24 cellular contexts compared by ENCODE assay signal in genomic region chr14:61132336-61132735, GRCh38.
DNase-seq lines count a peak whose midpoint lies in the region; FAIRE-seq and TF ChIP-seq lines count a peak whose summit lies in the region.
"Had no signal": no experiment of that assay in that cellular context is flagged by ENCODE, and none has a peak within 500 bp of the region (broad histone marks: within the 10 kb centered on the region; RNA-seq: fewer than 3 reads in every experiment).

No MANE protein-coding gene starts in this region.

- H3K36me3 Mint-ChIP-seq in astrocyte (ENCODE audit: low read depth, unreplicated experiment): no peaks in the 10 kb centered on the region
- H3K36me3 Mint-ChIP-seq in activated T-helper 2 cell treated with anti-CD3 and anti-CD28 coated beads, Interferon-gamma antibody, Interleukin-2, Interleukin-4, amounts not matched to agents 10 μg/mL and 5 μg/mL and 100 μg/mL, durations not matched to agents 14 hours and 24 hours and 36 hours (ENCODE audit: low read depth): no peaks in the 10 kb centered on the region

- no peaks in the 10 kb centered on the region for H4K20me1 ChIP-seq in astrocyte (ENCODE audit: insufficient read depth, low read length)
- H4K20me1 ChIP-seq in osteoblast (ENCODE audit: insufficient read depth, low read length): no peaks in the 10 kb centered on the region
- H4K20me1 ChIP-seq: BLaER1 had no signal

- H3K79me2 ChIP-seq in astrocyte (ENCODE audit: insufficient read depth, low read length): no peaks in the 10 kb centered on the region
- no peaks in the 10 kb centered on the region for H3K79me2 ChIP-seq in osteoblast (ENCODE audit: insufficient read depth, low read length)

- H3K9me3 Mint-ChIP-seq in astrocyte (ENCODE audit: unreplicated experiment): peaks cover 10% of the 10 kb centered on the region
- no peaks in the 10 kb centered on the region for H3K9me3 Mint-ChIP-seq in activated T-helper 2 cell treated with anti-CD3 and anti-CD28 coated beads, Interferon-gamma antibody, Interleukin-2, Interleukin-4, amounts not matched to agents 10 μg/mL and 5 μg/mL and 100 μg/mL, durations not matched to agents 14 hours and 24 hours and 36 hours

- DNase-seq in NCI-H510A treated with DMSO at 0.1 percent for 48 hours (lab: John Stamatoyannopoulos, UW) (peak; percentile 39), NCI-H510A (lab: John Stamatoyannopoulos, UW) (no peak), astrocyte (ENCODE audit: low read depth) (peak; percentile 57), osteoblast (ENCODE audit: insufficient read length, low spot score, missing footprints) (peak; percentile 80), NCI-H2171 treated with DMSO at 0.1 percent for 48 hours (lab: John Stamatoyannopoulos, UW) (no peak), DMS 273 treated with DMSO at 0.1 percent for 48 hours (lab: John Stamatoyannopoulos, UW) (no peak), GM13976 (ENCODE audit: low spot score) (no peak)
- DNase-seq in activated T-helper 2 cell treated with anti-CD3 and anti-CD28 coated beads, Interferon-gamma antibody, Interleukin-2, Interleukin-4, amounts not matched to agents 10 μg/mL and 5 μg/mL and 100 μg/mL, durations not matched to agents 14 hours and 24 hours and 36 hours (ENCODE audit: low spot score): no peak
- DNase-seq: CD4-positive, CD25-positive, alpha-beta regulatory T cell; H7; NCI-H1092 treated with DMSO at 0.1 percent for 48 hours; NCI-H1436; NCI-H187; NCI-H2081 treated with DMSO at 0.1 percent for 48 hours; NCI-H2171; NCI-H526; Right ventricle myocardium superior; RPMI8226 had no signal

- H3K4me3 Mint-ChIP-seq in astrocyte (ENCODE audit: unreplicated experiment): no peak overlapping the region
- no peak overlapping the region for H3K4me3 Mint-ChIP-seq in activated T-helper 2 cell treated with anti-CD3 and anti-CD28 coated beads, Interferon-gamma antibody, Interleukin-2, Interleukin-4, amounts not matched to agents 10 μg/mL and 5 μg/mL and 100 μg/mL, durations not matched to agents 14 hours and 24 hours and 36 hours (ENCODE audit: low read depth)
- H3K4me3 Mint-ChIP-seq: CD4-positive, CD25-positive, alpha-beta regulatory T cell had no signal

- H3K4me3 ChIP-seq in astrocyte (ENCODE audit: insufficient read depth, low read depth, low read length) (no peak overlapping the region), osteoblast (ENCODE audit: insufficient read depth, low read length) (no peak overlapping the region)
- H3K4me3 ChIP-seq: BLaER1, SJSA1 had no signal

- no peak for FAIRE-seq in astrocyte (lab: Jason Lieb, UNC)
- FAIRE-seq: G401.6, GM12891, GM19239 had no signal

- H2AFZ ChIP-seq in astrocyte (ENCODE audit: low read depth, low read length): no peak overlapping the region
- H2AFZ ChIP-seq in osteoblast (ENCODE audit: low read length): no peak overlapping the region

- H3K27ac ChIP-seq in astrocyte (ENCODE audit: low read depth, low read length) (no peak overlapping the region), osteoblast (ENCODE audit: low read depth, low read length) (no peak overlapping the region)
- H3K27ac ChIP-seq: 22Rv1, BLaER1, SJSA1 had no signal

- TF ChIP-seq CTCF in astrocyte (IDR thresholded peaks at IDR 0.05; ENCODE audit: insufficient read depth, low read depth, low read length): no peak
- TF ChIP-seq CTCF in osteoblast (IDR thresholded peaks at IDR 0.05; ENCODE audit: extremely low read depth, low read depth, low read length): no peak
- no peak for TF ChIP-seq CTCF in GM13976 (IDR thresholded peaks at IDR 0.05; ENCODE audit: borderline replicate concordance, control extremely low read depth, extremely low read depth, insufficient read depth, missing control alignments)

- intact Hi-C loops in activated T-helper 2 cell treated with anti-CD3 and anti-CD28 coated beads, Interferon-gamma antibody, Interleukin-2, Interleukin-4, amounts not matched to agents 10 μg/mL and 5 μg/mL and 100 μg/mL, durations not matched to agents 14 hours and 24 hours and 36 hours (cut with micrococcal nuclease): no loop called here

- H3K27me3 ChIP-seq in astrocyte (ENCODE audit: insufficient read depth, low read length) (no peaks in the 10 kb centered on the region), osteoblast (ENCODE audit: insufficient read depth, low read length) (no peaks in the 10 kb centered on the region)
- H3K27me3 ChIP-seq: BLaER1, SJSA1 had no signal

- H3K27ac Mint-ChIP-seq in astrocyte (ENCODE audit: unreplicated experiment): no peak overlapping the region
- no peak overlapping the region for H3K27ac Mint-ChIP-seq in activated T-helper 2 cell treated with anti-CD3 and anti-CD28 coated beads, Interferon-gamma antibody, Interleukin-2, Interleukin-4, amounts not matched to agents 10 μg/mL and 5 μg/mL and 100 μg/mL, durations not matched to agents 14 hours and 24 hours and 36 hours
- H3K27ac Mint-ChIP-seq: CD4-positive, CD25-positive, alpha-beta regulatory T cell had no signal

- H3K36me3 ChIP-seq in astrocyte (ENCODE audit: insufficient read depth, low read length) (no peaks in the 10 kb centered on the region), osteoblast (ENCODE audit: insufficient read depth, low read length) (no peaks in the 10 kb centered on the region)
- H3K36me3 ChIP-seq: BLaER1, SJSA1 had no signal

- H3K9me3 ChIP-seq in astrocyte (ENCODE audit: insufficient read depth, low read depth, low read length): no peaks in the 10 kb centered on the region
- no peaks in the 10 kb centered on the region for H3K9me3 ChIP-seq in osteoblast (ENCODE audit: low read depth, low read length)
- H3K9me3 ChIP-seq: SJSA1 had no signal

- in situ Hi-C loops in GM13976 (cut with MboI; ENCODE audit: low sequenced_read_pairs, unreplicated experiment): no loop called here

- H3K4me1 Mint-ChIP-seq in astrocyte (ENCODE audit: low read depth, unreplicated experiment): peaks cover 6% of the 10 kb centered on the region
- peaks cover 9% of the 10 kb centered on the region for H3K4me1 Mint-ChIP-seq in activated T-helper 2 cell treated with anti-CD3 and anti-CD28 coated beads, Interferon-gamma antibody, Interleukin-2, Interleukin-4, amounts not matched to agents 10 μg/mL and 5 μg/mL and 100 μg/mL, durations not matched to agents 14 hours and 24 hours and 36 hours (ENCODE audit: low read depth)
- H3K4me1 Mint-ChIP-seq: CD4-positive, CD25-positive, alpha-beta regulatory T cell had no signal

- H3K4me2 ChIP-seq in astrocyte (ENCODE audit: low read length): no peak overlapping the region
- H3K4me2 ChIP-seq in osteoblast (ENCODE audit: insufficient read depth, low read length): no peak overlapping the region
- H3K4me2 ChIP-seq: BLaER1 had no signal

- peaks cover 6% of the 10 kb centered on the region for H3K27me3 Mint-ChIP-seq in astrocyte (ENCODE audit: low read depth, unreplicated experiment)
- H3K27me3 Mint-ChIP-seq in activated T-helper 2 cell treated with anti-CD3 and anti-CD28 coated beads, Interferon-gamma antibody, Interleukin-2, Interleukin-4, amounts not matched to agents 10 μg/mL and 5 μg/mL and 100 μg/mL, durations not matched to agents 14 hours and 24 hours and 36 hours (ENCODE audit: low read depth): no peaks in the 10 kb centered on the region

- H3K9ac ChIP-seq in astrocyte (ENCODE audit: low read length): no peak overlapping the region
- H3K9ac ChIP-seq: BLaER1 had no signal

- H3K4me1 ChIP-seq in astrocyte (ENCODE audit: insufficient read depth, low read length): no peaks in the 10 kb centered on the region
- peaks cover 7% of the 10 kb centered on the region for H3K4me1 ChIP-seq in osteoblast (ENCODE audit: insufficient read depth, low read length)
- H3K4me1 ChIP-seq: BLaER1 had no signal

Comparison
In these comparisons a context has a peak if more than half of its experiments do, and no peak if none do; other contexts are left out.
1. DNase-seq: peak in NCI-H510A treated with DMSO at 0.1 percent for 48 hours (single experiment), astrocyte (single experiment) and osteoblast (single experiment); none in NCI-H510A (single experiment), NCI-H2171 treated with DMSO at 0.1 percent for 48 hours (single experiment), DMS 273 treated with DMSO at 0.1 percent for 48 hours (single experiment), GM13976 (single experiment) and activated T-helper 2 cell treated with anti-CD3 and anti-CD28 coated beads, Interferon-gamma antibody, Interleukin-2, Interleukin-4, amounts not matched to agents 10 μg/mL and 5 μg/mL and 100 μg/mL, durations not matched to agents 14 hours and 24 hours and 36 hours (single experiment).